30 cellular contexts compared by ENCODE assay signal in the genomic region with DNA sequence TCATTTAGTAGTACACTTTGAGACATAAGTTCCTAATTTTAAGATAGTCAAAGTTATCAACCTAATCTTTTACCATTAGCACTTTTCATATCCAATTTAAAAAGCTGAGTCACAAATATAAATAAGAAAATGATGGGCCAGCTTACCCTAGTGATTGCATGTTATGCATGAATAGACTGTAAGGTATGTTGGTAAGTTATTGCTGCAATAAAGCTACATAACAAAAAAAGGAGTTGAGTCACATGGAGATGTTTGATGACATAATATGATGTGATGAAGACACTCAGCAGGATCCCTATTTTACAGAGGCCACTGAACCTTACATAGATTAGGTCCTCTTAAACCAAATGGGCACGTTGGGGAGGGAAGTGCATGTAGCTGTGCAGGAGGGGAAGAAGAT.
"Had no signal": no experiment of that assay in that cellular context is flagged by ENCODE, and none has a peak within 500 bp of the region (broad histone marks: within the 10 kb centered on the region; RNA-seq: fewer than 3 reads in every experiment).

No MANE protein-coding gene starts in this region.

- H3K9me3 ChIP-seq: body of pancreas, SJSA1, SK-N-SH had no signal

- ATAC-seq: activated CD8-positive, alpha-beta T cell treated with anti-CD3 and anti-CD28 coated beads for 36 hours; activated T-cell treated with anti-CD3 and anti-CD28 coated beads, Interleukin-2, amount 50 U/mL, for 72 hours; activated T-helper 17 cell treated with anti-CD3 and anti-CD28 coated beads, Interleukin-2, amount 50 U/mL, for 72 hours; body of pancreas; Panc1 had no signal

- H3K36me3 ChIP-seq: breast epithelium, SJSA1 had no signal

- H3K27ac ChIP-seq: body of pancreas, breast epithelium, SJSA1 had no signal

- DNase-seq: activated CD4-positive, alpha-beta T cell treated with anti-CD3 and anti-CD28 coated beads, Interleukin-2, amount 10 ng/mL, durations not matched to agents 24 days and 14 days; activated CD4-positive, alpha-beta T cell treated with anti-CD3 and anti-CD28 coated beads, Interleukin-2, amount 50 U/mL, for 4 hours; activated CD8-positive, alpha-beta T cell treated with anti-CD3 and anti-CD28 coated beads for 36 hours; activated effector memory CD4-positive, alpha-beta T cell treated with anti-CD3 and anti-CD28 coated beads, Interleukin-2, amount 50 U/mL, for 16 hours; activated naive CD4-positive, alpha-beta T cell; activated naive CD4-positive, alpha-beta T cell treated with anti-CD3 and anti-CD28 coated beads, Interleukin-2, amount 50 U/mL, for 16 hours; activated naive CD8-positive, alpha-beta T cell treated with anti-CD3 and anti-CD28 coated beads for 36 hours; activated T-cell treated with anti-CD3 and anti-CD28 coated beads, Interleukin-2, amount 50 U/mL, for 1 hour; activated T-cell treated with anti-CD3 and anti-CD28 coated beads, Interleukin-2, amount 50 U/mL, for 72 hours; amniotic stem cell; aorta; body of pancreas; caudate nucleus; cerebellar nuclear complex; NCI-H1048; NCI-H1105 treated with DMSO at 0.1 percent for 48 hours; NCI-H1436; NCI-H1694; NCI-H1930; NCI-H2081 treated with DMSO at 0.1 percent for 48 hours; NCI-H226; NCI-H446 treated with DMSO at 0.1 percent for 48 hours; NCI-H524 treated with DMSO at 0.1 percent for 48 hours; SHP77 treated with DMSO at 0.1 percent for 48 hours; SK-N-SH had no signal

- H3K4me1 ChIP-seq: body of pancreas, breast epithelium, SJSA1 had no signal

- H3K9ac ChIP-seq: SK-N-SH had no signal

- H3K4me2 ChIP-seq: SK-N-SH had no signal

- FAIRE-seq: TTC549 had no signal

- H3K27me3 ChIP-seq: body of pancreas, breast epithelium, SJSA1 had no signal

- H3K4me3 ChIP-seq: body of pancreas, breast epithelium, SJSA1 had no signal
